ENCODE assay signal across 1 cellular context in genomic region chr13:94063096-94063495, GRCh38.
TF ChIP-seq lines count a peak whose summit lies in the region.

No MANE protein-coding gene starts in this region.

TF ChIP-seq in IMR-90, 13 proteins besides CTCF, POLR2A, EP300 and RAD21 (continued from another document):
- TF ChIP-seq, protein P1, sequence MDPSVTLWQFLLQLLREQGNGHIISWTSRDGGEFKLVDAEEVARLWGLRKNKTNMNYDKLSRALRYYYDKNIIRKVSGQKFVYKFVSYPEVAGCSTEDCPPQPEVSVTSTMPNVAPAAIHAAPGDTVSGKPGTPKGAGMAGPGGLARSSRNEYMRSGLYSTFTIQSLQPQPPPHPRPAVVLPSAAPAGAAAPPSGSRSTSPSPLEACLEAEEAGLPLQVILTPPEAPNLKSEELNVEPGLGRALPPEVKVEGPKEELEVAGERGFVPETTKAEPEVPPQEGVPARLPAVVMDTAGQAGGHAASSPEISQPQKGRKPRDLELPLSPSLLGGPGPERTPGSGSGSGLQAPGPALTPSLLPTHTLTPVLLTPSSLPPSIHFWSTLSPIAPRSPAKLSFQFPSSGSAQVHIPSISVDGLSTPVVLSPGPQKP (IDR thresholded peaks at IDR 0.05; ENCODE audit: borderline replicate concordance, low read depth, low read length) = no peak
- no peak for TF ChIP-seq MXI1 (IDR thresholded peaks at IDR 0.05; ENCODE audit: borderline replicate concordance, low read depth, low read length)
- TF ChIP-seq BHLHE40 (IDR thresholded peaks at IDR 0.05; ENCODE audit: low read depth, low read length) = no peak
